Comparison of ENCODE assay signal across 1 cellular context in genomic region chr1:37514350-37515184, GRCh38.
A peak's percentile ranks its signal among the peaks of the same experiment; 100 is the strongest.
TF ChIP-seq lines count a peak whose summit lies in the region.

Gene MEAF6 (minus strand): TSS chr1:37514766. CDS start chr1:37514746, 20 bp downstream.

TF ChIP-seq in K562, 482 proteins besides CTCF, POLR2A, EP300 and RAD21 (continued from another document and continues in another):
- TF ChIP-seq AFF4 (CRISPR knock-in tag; IDR thresholded peaks at IDR 0.05), result no peak
- no peak for TF ChIP-seq EZH2 (IDR thresholded peaks at IDR 0.05; ENCODE audit: borderline replicate concordance, low read depth, low read length)
- no peak for TF ChIP-seq SNRNP70 (optimal IDR thresholded peaks at IDR 0.05; ENCODE audit: low read depth, low read length)
- no peak for TF ChIP-seq TFAM (CRISPR knock-in tag; conservative IDR thresholded peaks at IDR 0.05)
- no peak for TF ChIP-seq ZBTB43 (CRISPR knock-in tag; IDR thresholded peaks at IDR 0.05)
- TF ChIP-seq ZBTB8A (IDR thresholded peaks at IDR 0.05; ENCODE audit: partially characterized antibody), result no peak
- peak; percentile 49 for TF ChIP-seq MXD1 (CRISPR knock-in tag; IDR thresholded peaks at IDR 0.05; ENCODE audit: borderline replicate concordance, poor library complexity, severe bottlenecking)
- TF ChIP-seq PATZ1 (CRISPR knock-in tag; IDR thresholded peaks at IDR 0.05; ENCODE audit: borderline replicate concordance), result no peak
- no peak for TF ChIP-seq ZBED1 (IDR thresholded peaks at IDR 0.05)
- no peak for TF ChIP-seq ZC3H8 (IDR thresholded peaks at IDR 0.05)
- no peak; the same call in 1 of the 2 replicates for TF ChIP-seq MBD2 (IDR thresholded peaks at IDR 0.05; ENCODE audit: borderline replicate concordance, low read depth)
- no peak for TF ChIP-seq ZNF764 (CRISPR knock-in tag; IDR thresholded peaks at IDR 0.05; ENCODE audit: low read depth)
- no peak for TF ChIP-seq GATA2 (CRISPR knock-in tag; IDR thresholded peaks at IDR 0.05)
- TF ChIP-seq ZNF778 (CRISPR knock-in tag; IDR thresholded peaks at IDR 0.05), result no peak
- no peak for TF ChIP-seq MCM7 (IDR thresholded peaks at IDR 0.05)
- TF ChIP-seq TCF15 (CRISPR knock-in tag; IDR thresholded peaks at IDR 0.05), result no peak
- TF ChIP-seq E4F1 (CRISPR knock-in tag; IDR thresholded peaks at IDR 0.05; ENCODE audit: borderline replicate concordance), result no peak; the same call in 1 of the 2 replicates
- TF ChIP-seq WHSC1 (IDR thresholded peaks at IDR 0.05; ENCODE audit: low read length), result no peak
- TF ChIP-seq ZNF407 (IDR thresholded peaks at IDR 0.05; ENCODE audit: low read depth), result no peak
- TF ChIP-seq NR1H2 (CRISPR knock-in tag; IDR thresholded peaks at IDR 0.05), result peak; percentile 58; the same call in 1 of the 2 replicates
- TF ChIP-seq MEIS2 (IDR thresholded peaks at IDR 0.05; ENCODE audit: partially characterized antibody), result peak; percentile 83
- TF ChIP-seq HSF4 (CRISPR knock-in tag; IDR thresholded peaks at IDR 0.05; ENCODE audit: borderline replicate concordance), result no peak
- TF ChIP-seq ZNF224 (CRISPR knock-in tag; IDR thresholded peaks at IDR 0.05), result no peak
- TF ChIP-seq ZFP36 (IDR thresholded peaks at IDR 0.05; ENCODE audit: low read depth, low read length, partially characterized antibody), result no peak
- peak; percentile 99 for TF ChIP-seq L3MBTL2 (IDR thresholded peaks at IDR 0.05)
- no peak for TF ChIP-seq ASH1L (IDR thresholded peaks at IDR 0.05; ENCODE audit: borderline replicate concordance, low read depth, partially characterized antibody)
